Comparison of ENCODE assay signal across 1 cellular context in genomic region chr22:29798318-29798717, GRCh38.
TF ChIP-seq lines count a peak whose summit lies in the region.

No MANE protein-coding gene starts in this region.

TF ChIP-seq in HCT116, 20 proteins besides CTCF, POLR2A, EP300 and RAD21 (continued from another document):
- no peak for TF ChIP-seq REST (IDR thresholded peaks at IDR 0.05; ENCODE audit: low read depth)
- TF ChIP-seq ATF3 (IDR thresholded peaks at IDR 0.05): no peak
- TF ChIP-seq CEBPB (IDR thresholded peaks at IDR 0.05; ENCODE audit: low read depth): no peak
